ENCODE assay signal across 1 cellular context in the genomic region with DNA sequence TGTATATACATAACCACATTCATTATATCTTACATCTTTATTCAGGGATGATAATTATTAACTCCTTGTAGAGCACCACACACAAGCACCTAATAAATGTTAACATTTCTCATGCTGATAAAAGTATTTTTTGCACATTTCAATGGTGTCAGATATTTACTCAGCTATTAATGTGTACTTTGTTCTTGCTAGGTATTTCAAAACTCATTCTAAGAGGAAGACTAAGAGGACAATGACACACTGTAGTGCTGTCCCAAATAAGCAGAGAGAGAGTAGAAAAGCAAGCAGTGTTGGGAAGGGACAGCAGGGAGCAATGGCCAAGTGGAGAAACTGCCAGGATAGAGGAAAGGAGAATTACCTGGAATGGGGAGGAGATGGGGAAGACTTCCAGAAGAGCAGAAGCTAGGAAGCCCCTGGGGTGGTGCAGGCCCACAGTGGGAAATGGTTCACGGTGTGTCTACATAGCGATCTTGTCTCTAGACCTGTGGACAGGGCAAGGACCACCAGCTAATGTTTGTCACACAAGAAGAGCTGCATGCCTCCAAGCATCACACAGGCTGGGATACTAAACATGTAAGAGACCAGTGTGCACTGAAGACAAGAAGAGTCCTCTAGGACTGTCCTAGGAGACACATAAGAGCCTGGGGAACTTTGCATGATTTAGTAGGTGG.
TF ChIP-seq lines count a peak whose summit lies in the region.

No MANE protein-coding gene starts in this region.

TF ChIP-seq in HepG2, 621 proteins besides CTCF, POLR2A, EP300 and RAD21 (continued from another document and continues in another):
- TF ChIP-seq DNMT3B (CRISPR knock-in tag; conservative IDR thresholded peaks at IDR 0.05) (no peak), NBN (conservative IDR thresholded peaks at IDR 0.05) (no peak), ZNF296 (CRISPR knock-in tag; conservative IDR thresholded peaks at IDR 0.05) (no peak), HCFC1 (IDR thresholded peaks at IDR 0.05; ENCODE audit: low read depth, low read length) (no peak), HMGA1 (CRISPR knock-in tag; conservative IDR thresholded peaks at IDR 0.05) (no peak), NFE2 (CRISPR knock-in tag; IDR thresholded peaks at IDR 0.05) (no peak), ONECUT2 (CRISPR knock-in tag; IDR thresholded peaks at IDR 0.05) (no peak), KDM1A (CRISPR knock-in tag; IDR thresholded peaks at IDR 0.05) (no peak), MED8 (CRISPR knock-in tag; IDR thresholded peaks at IDR 0.05; ENCODE audit: insufficient replicate concordance) (no peak), RELA (CRISPR knock-in tag; IDR thresholded peaks at IDR 0.05) (no peak), SOX13 (IDR thresholded peaks at IDR 0.05) (peak; percentile 62; the same call in 1 of the 2 replicates), SOX13 (CRISPR knock-in tag; conservative IDR thresholded peaks at IDR 0.05 in 1 of 2, IDR thresholded peaks at IDR 0.05 in 1 of 2) (peak in 1 of 2 experiments; percentile 97; a peak in 2 of 4 replicates), ZNF329 (CRISPR knock-in tag; IDR thresholded peaks at IDR 0.05; ENCODE audit: low read depth) (no peak), KDM6A (CRISPR knock-in tag; IDR thresholded peaks at IDR 0.05; ENCODE audit: low read depth) (peak; percentile 36; the same call in 1 of the 2 replicates), KLF6 (CRISPR knock-in tag; IDR thresholded peaks at IDR 0.05) (no peak), ZNF674 (CRISPR knock-in tag; IDR thresholded peaks at IDR 0.05; ENCODE audit: low read depth) (no peak), ZNF484 (CRISPR knock-in tag; IDR thresholded peaks at IDR 0.05; ENCODE audit: borderline replicate concordance, low read depth) (no peak), SIX4 (CRISPR knock-in tag; IDR thresholded peaks at IDR 0.05) (no peak), ZNF605 (CRISPR knock-in tag; IDR thresholded peaks at IDR 0.05) (no peak), GFI1 (CRISPR knock-in tag; IDR thresholded peaks at IDR 0.05; ENCODE audit: borderline replicate concordance) (peak; percentile 78), RCOR2 (CRISPR knock-in tag; IDR thresholded peaks at IDR 0.05) (peak; percentile 79), ZNF460 (CRISPR knock-in tag; IDR thresholded peaks at IDR 0.05; ENCODE audit: borderline replicate concordance) (no peak), ZFYVE20 (CRISPR knock-in tag; IDR thresholded peaks at IDR 0.05; ENCODE audit: borderline replicate concordance, low read depth) (no peak), ZBTB38 (CRISPR knock-in tag; IDR thresholded peaks at IDR 0.05) (no peak), RAD51 (IDR thresholded peaks at IDR 0.05; ENCODE audit: borderline replicate concordance) (no peak), RBAK (CRISPR knock-in tag; IDR thresholded peaks at IDR 0.05) (no peak), PAWR (CRISPR knock-in tag; IDR thresholded peaks at IDR 0.05; ENCODE audit: borderline replicate concordance) (no peak), SOX6 (IDR thresholded peaks at IDR 0.05) (no peak), SOX6 (CRISPR knock-in tag; IDR thresholded peaks at IDR 0.05) (peak; percentile 91), ZNF3 (CRISPR knock-in tag; IDR thresholded peaks at IDR 0.05) (no peak), TOPORS (CRISPR knock-in tag; IDR thresholded peaks at IDR 0.05) (no peak)
- TF ChIP-seq, protein P1, sequence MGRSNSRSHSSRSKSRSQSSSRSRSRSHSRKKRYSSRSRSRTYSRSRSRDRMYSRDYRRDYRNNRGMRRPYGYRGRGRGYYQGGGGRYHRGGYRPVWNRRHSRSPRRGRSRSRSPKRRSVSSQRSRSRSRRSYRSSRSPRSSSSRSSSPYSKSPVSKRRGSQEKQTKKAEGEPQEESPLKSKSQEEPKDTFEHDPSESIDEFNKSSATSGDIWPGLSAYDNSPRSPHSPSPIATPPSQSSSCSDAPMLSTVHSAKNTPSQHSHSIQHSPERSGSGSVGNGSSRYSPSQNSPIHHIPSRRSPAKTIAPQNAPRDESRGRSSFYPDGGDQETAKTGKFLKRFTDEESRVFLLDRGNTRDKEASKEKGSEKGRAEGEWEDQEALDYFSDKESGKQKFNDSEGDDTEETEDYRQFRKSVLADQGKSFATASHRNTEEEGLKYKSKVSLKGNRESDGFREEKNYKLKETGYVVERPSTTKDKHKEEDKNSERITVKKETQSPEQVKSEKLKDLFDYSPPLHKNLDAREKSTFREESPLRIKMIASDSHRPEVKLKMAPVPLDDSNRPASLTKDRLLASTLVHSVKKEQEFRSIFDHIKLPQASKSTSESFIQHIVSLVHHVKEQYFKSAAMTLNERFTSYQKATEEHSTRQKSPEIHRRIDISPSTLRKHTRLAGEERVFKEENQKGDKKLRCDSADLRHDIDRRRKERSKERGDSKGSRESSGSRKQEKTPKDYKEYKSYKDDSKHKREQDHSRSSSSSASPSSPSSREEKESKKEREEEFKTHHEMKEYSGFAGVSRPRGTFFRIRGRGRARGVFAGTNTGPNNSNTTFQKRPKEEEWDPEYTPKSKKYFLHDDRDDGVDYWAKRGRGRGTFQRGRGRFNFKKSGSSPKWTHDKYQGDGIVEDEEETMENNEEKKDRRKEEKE (IDR thresholded peaks at IDR 0.05) = no peak
- TF ChIP-seq, protein P2, sequence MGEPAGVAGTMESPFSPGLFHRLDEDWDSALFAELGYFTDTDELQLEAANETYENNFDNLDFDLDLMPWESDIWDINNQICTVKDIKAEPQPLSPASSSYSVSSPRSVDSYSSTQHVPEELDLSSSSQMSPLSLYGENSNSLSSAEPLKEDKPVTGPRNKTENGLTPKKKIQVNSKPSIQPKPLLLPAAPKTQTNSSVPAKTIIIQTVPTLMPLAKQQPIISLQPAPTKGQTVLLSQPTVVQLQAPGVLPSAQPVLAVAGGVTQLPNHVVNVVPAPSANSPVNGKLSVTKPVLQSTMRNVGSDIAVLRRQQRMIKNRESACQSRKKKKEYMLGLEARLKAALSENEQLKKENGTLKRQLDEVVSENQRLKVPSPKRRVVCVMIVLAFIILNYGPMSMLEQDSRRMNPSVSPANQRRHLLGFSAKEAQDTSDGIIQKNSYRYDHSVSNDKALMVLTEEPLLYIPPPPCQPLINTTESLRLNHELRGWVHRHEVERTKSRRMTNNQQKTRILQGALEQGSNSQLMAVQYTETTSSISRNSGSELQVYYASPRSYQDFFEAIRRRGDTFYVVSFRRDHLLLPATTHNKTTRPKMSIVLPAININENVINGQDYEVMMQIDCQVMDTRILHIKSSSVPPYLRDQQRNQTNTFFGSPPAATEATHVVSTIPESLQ (CRISPR knock-in tag; conservative IDR thresholded peaks at IDR 0.05) = no peak
- TF ChIP-seq, protein P3, sequence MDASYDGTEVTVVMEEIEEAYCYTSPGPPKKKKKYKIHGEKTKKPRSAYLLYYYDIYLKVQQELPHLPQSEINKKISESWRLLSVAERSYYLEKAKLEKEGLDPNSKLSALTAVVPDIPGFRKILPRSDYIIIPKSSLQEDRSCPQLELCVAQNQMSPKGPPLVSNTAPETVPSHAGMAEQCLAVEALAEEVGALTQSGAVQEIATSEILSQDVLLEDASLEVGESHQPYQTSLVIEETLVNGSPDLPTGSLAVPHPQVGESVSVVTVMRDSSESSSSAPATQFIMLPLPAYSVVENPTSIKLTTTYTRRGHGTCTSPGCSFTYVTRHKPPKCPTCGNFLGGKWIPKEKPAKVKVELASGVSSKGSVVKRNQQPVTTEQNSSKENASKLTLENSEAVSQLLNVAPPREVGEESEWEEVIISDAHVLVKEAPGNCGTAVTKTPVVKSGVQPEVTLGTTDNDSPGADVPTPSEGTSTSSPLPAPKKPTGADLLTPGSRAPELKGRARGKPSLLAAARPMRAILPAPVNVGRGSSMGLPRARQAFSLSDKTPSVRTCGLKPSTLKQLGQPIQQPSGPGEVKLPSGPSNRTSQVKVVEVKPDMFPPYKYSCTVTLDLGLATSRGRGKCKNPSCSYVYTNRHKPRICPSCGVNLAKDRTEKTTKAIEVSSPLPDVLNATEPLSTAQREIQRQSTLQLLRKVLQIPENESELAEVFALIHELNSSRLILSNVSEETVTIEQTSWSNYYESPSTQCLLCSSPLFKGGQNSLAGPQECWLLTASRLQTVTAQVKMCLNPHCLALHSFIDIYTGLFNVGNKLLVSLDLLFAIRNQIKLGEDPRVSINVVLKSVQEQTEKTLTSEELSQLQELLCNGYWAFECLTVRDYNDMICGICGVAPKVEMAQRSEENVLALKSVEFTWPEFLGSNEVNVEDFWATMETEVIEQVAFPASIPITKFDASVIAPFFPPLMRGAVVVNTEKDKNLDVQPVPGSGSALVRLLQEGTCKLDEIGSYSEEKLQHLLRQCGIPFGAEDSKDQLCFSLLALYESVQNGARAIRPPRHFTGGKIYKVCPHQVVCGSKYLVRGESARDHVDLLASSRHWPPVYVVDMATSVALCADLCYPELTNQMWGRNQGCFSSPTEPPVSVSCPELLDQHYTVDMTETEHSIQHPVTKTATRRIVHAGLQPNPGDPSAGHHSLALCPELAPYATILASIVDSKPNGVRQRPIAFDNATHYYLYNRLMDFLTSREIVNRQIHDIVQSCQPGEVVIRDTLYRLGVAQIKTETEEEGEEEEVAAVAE (CRISPR knock-in tag; IDR thresholded peaks at IDR 0.05; ENCODE audit: borderline replicate concordance) = no peak
- TF ChIP-seq, protein P4, sequence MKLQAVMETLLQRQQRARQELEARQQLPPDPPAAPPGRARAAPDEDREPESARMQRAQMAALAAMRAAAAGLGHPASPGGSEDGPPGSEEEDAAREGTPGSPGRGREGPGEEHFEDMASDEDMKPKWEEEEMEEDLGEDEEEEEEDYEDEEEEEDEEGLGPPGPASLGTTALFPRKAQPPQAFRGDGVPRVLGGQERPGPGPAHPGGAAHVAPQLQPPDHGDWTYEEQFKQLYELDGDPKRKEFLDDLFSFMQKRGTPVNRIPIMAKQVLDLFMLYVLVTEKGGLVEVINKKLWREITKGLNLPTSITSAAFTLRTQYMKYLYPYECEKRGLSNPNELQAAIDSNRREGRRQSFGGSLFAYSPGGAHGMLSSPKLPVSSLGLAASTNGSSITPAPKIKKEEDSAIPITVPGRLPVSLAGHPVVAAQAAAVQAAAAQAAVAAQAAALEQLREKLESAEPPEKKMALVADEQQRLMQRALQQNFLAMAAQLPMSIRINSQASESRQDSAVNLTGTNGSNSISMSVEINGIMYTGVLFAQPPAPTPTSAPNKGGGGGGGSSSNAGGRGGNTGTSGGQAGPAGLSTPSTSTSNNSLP (IDR thresholded peaks at IDR 0.05; ENCODE audit: low read depth, low read length) = peak; percentile 80
- TF ChIP-seq, protein P5, sequence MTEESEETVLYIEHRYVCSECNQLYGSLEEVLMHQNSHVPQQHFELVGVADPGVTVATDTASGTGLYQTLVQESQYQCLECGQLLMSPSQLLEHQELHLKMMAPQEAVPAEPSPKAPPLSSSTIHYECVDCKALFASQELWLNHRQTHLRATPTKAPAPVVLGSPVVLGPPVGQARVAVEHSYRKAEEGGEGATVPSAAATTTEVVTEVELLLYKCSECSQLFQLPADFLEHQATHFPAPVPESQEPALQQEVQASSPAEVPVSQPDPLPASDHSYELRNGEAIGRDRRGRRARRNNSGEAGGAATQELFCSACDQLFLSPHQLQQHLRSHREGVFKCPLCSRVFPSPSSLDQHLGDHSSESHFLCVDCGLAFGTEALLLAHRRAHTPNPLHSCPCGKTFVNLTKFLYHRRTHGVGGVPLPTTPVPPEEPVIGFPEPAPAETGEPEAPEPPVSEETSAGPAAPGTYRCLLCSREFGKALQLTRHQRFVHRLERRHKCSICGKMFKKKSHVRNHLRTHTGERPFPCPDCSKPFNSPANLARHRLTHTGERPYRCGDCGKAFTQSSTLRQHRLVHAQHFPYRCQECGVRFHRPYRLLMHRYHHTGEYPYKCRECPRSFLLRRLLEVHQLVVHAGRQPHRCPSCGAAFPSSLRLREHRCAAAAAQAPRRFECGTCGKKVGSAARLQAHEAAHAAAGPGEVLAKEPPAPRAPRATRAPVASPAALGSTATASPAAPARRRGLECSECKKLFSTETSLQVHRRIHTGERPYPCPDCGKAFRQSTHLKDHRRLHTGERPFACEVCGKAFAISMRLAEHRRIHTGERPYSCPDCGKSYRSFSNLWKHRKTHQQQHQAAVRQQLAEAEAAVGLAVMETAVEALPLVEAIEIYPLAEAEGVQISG (CRISPR knock-in tag; IDR thresholded peaks at IDR 0.05) = no peak
- TF ChIP-seq, protein P6, sequence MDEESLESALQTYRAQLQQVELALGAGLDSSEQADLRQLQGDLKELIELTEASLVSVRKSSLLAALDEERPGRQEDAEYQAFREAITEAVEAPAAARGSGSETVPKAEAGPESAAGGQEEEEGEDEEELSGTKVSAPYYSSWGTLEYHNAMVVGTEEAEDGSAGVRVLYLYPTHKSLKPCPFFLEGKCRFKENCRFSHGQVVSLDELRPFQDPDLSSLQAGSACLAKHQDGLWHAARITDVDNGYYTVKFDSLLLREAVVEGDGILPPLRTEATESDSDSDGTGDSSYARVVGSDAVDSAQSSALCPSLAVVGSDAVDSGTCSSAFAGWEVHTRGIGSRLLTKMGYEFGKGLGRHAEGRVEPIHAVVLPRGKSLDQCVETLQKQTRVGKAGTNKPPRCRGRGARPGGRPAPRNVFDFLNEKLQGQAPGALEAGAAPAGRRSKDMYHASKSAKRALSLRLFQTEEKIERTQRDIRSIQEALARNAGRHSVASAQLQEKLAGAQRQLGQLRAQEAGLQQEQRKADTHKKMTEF (CRISPR knock-in tag; IDR thresholded peaks at IDR 0.05) = peak; percentile 66; the same call in 1 of the 2 replicates
- TF ChIP-seq, protein P7, sequence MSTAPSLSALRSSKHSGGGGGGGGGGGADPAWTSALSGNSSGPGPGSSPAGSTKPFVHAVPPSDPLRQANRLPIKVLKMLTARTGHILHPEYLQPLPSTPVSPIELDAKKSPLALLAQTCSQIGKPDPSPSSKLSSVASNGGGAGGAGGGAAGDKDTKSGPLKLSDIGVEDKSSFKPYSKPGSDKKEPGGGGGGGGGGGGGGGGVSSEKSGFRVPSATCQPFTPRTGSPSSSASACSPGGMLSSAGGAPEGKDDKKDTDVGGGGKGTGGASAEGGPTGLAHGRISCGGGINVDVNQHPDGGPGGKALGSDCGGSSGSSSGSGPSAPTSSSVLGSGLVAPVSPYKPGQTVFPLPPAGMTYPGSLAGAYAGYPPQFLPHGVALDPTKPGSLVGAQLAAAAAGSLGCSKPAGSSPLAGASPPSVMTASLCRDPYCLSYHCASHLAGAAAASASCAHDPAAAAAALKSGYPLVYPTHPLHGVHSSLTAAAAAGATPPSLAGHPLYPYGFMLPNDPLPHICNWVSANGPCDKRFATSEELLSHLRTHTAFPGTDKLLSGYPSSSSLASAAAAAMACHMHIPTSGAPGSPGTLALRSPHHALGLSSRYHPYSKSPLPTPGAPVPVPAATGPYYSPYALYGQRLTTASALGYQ (CRISPR knock-in tag; IDR thresholded peaks at IDR 0.05) = peak; percentile 54; the same call in 1 of the 2 replicates
- TF ChIP-seq, protein P8, sequence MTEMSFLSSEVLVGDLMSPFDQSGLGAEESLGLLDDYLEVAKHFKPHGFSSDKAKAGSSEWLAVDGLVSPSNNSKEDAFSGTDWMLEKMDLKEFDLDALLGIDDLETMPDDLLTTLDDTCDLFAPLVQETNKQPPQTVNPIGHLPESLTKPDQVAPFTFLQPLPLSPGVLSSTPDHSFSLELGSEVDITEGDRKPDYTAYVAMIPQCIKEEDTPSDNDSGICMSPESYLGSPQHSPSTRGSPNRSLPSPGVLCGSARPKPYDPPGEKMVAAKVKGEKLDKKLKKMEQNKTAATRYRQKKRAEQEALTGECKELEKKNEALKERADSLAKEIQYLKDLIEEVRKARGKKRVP (CRISPR knock-in tag; IDR thresholded peaks at IDR 0.05) = peak in 1 of 2 experiments; percentile 67; a peak in 1 of 4 replicates
